21 cellular contexts compared by ENCODE assay signal in genomic region chr7:138866353-138866752, GRCh38.
"Had no signal": no experiment of that assay in that cellular context is flagged by ENCODE, and none has a peak within 500 bp of the region (broad histone marks: within the 10 kb centered on the region; RNA-seq: fewer than 3 reads in every experiment).

No MANE protein-coding gene starts in this region.

- H3K4me3 Mint-ChIP-seq: activated naive CD8-positive, alpha-beta T cell treated with anti-CD3 and anti-CD28 coated beads, Interleukin-2, amount 10 ng/mL, durations not matched to agents 7 days and 5 days; activated T-cell treated with anti-CD3 and anti-CD28 coated beads, Interleukin-2, amount 50 U/mL, for 72 hours had no signal

- H3K27ac ChIP-seq: adrenal gland, KMS-11, Peyer's patch, RWPE1, SJCRH30 had no signal

- H3K9me3 Mint-ChIP-seq: activated naive CD8-positive, alpha-beta T cell treated with anti-CD3 and anti-CD28 coated beads, Interleukin-2, amount 10 ng/mL, durations not matched to agents 7 days and 5 days; activated T-cell treated with anti-CD3 and anti-CD28 coated beads, Interleukin-2, amount 50 U/mL, for 72 hours had no signal

- H3K4me2 ChIP-seq: KMS-11 had no signal

- H3K36me3 ChIP-seq: MG63, Peyer's patch had no signal

- DNase-seq: activated CD4-positive, CD25-positive, alpha-beta regulatory T cell; activated naive CD4-positive, alpha-beta T cell treated with anti-CD3 and anti-CD28 coated beads, Interleukin-2, amount 50 U/mL, for 16 hours; anterior cingulate cortex; cerebellar nuclear complex; MG63; NCI-H1092 treated with DMSO at 0.1 percent for 48 hours; NCI-H1417 treated with DMSO at 0.1 percent for 48 hours; NCI-H1694; NCI-H2029 treated with DMSO at 0.1 percent for 48 hours; NCI-H345; NCI-H510A; NCI-H526 treated with DMSO at 0.1 percent for 48 hours; Peyer's patch; Right ventricle myocardium superior; SW 1271 had no signal

- H3K36me3 Mint-ChIP-seq: activated naive CD8-positive, alpha-beta T cell treated with anti-CD3 and anti-CD28 coated beads, Interleukin-2, amount 10 ng/mL, durations not matched to agents 7 days and 5 days had no signal

- H3K27me3 Mint-ChIP-seq: activated naive CD8-positive, alpha-beta T cell treated with anti-CD3 and anti-CD28 coated beads, Interleukin-2, amount 10 ng/mL, durations not matched to agents 7 days and 5 days had no signal

- H3K4me1 ChIP-seq: adrenal gland, Peyer's patch, SJCRH30 had no signal

- H3K27me3 ChIP-seq: adrenal gland, MG63, Peyer's patch, SJCRH30 had no signal

- H3K4me3 ChIP-seq: adrenal gland, MG63, Peyer's patch, SJCRH30 had no signal

- H3K9me3 ChIP-seq: adrenal gland, MG63, Peyer's patch, SJCRH30 had no signal
